ENCODE assay signal across 11 cellular contexts in genomic region chr14:69592923-69593677, GRCh38. TPM values are rescaled to one million over a fixed set of nuclear protein-coding genes. Genes with fewer than 3 reads are reported as not detected.
DNase-seq lines count a peak whose midpoint lies in the region; ATAC-seq and TF ChIP-seq lines count a peak whose summit lies in the region.
"Had no signal": no experiment of that assay in that cellular context is flagged by ENCODE, and none has a peak within 500 bp of the region (broad histone marks: within the 10 kb centered on the region; RNA-seq: fewer than 3 reads in every experiment).

No MANE protein-coding gene starts in this region.

- no peak for TF ChIP-seq POLR2A in gastroesophageal sphincter (IDR thresholded peaks at IDR 0.05)

- TF ChIP-seq EP300 in gastroesophageal sphincter (IDR thresholded peaks at IDR 0.05), result no peak

- H3K27ac Mint-ChIP-seq in activated naive CD8-positive, alpha-beta T cell treated with anti-CD3 and anti-CD28 coated beads, Interleukin-2, amount 50 U/mL, for 24 hours, result no peak overlapping the region
- no peak overlapping the region for H3K27ac Mint-ChIP-seq in activated T-helper 2 cell treated with anti-CD3 and anti-CD28 coated beads, Interferon-gamma antibody, Interleukin-2, Interleukin-4, amounts not matched to agents 10 μg/mL and 5 μg/mL and 100 μg/mL, durations not matched to agents 14 hours and 24 hours and 36 hours

- WGBS in gastroesophageal sphincter (ENCODE audit: low coverage in 1 of 2), 2 donors, result 11 to 19% methylated on average over 5 of the region's 7 CpGs

- H3K4me1 ChIP-seq in RWPE2 (ENCODE audit: insufficient read depth, poor library complexity, severe bottlenecking), result no peaks in the 10 kb centered on the region
- H3K4me1 ChIP-seq in gastroesophageal sphincter, result peaks cover 0 to 18% (median 6%) of the 10 kb centered on the region in 3 donors

- DNase-seq in GM04504 (ENCODE audit: low read depth) (peak; percentile 44), RWPE2 (ENCODE audit: low spot score) (no peak)
- no peak for DNase-seq in activated naive CD8-positive, alpha-beta T cell treated with anti-CD3 and anti-CD28 coated beads, Interleukin-2, amount 50 U/mL, for 24 hours
- DNase-seq in activated T-helper 2 cell treated with anti-CD3 and anti-CD28 coated beads, Interferon-gamma antibody, Interleukin-2, Interleukin-4, amounts not matched to agents 10 μg/mL and 5 μg/mL and 100 μg/mL, durations not matched to agents 14 hours and 24 hours and 36 hours (ENCODE audit: low spot score), result no peak
- DNase-seq: NCI-H2029 treated with DMSO at 0.1 percent for 48 hours had no signal

- no peaks in the 10 kb centered on the region for H3K27me3 Mint-ChIP-seq in activated naive CD8-positive, alpha-beta T cell treated with anti-CD3 and anti-CD28 coated beads, Interleukin-2, amount 50 U/mL, for 24 hours
- H3K27me3 Mint-ChIP-seq in activated T-helper 2 cell treated with anti-CD3 and anti-CD28 coated beads, Interferon-gamma antibody, Interleukin-2, Interleukin-4, amounts not matched to agents 10 μg/mL and 5 μg/mL and 100 μg/mL, durations not matched to agents 14 hours and 24 hours and 36 hours (ENCODE audit: low read depth), result no peaks in the 10 kb centered on the region

- H3K36me3 ChIP-seq in RWPE2 (ENCODE audit: low read depth) (no peaks in the 10 kb centered on the region), gastroesophageal sphincter (no peaks in the 10 kb centered on the region)

- H3K4me3 Mint-ChIP-seq in activated naive CD8-positive, alpha-beta T cell treated with anti-CD3 and anti-CD28 coated beads, Interleukin-2, amount 50 U/mL, for 24 hours, result no peak overlapping the region
- no peak overlapping the region for H3K4me3 Mint-ChIP-seq in activated T-helper 2 cell treated with anti-CD3 and anti-CD28 coated beads, Interferon-gamma antibody, Interleukin-2, Interleukin-4, amounts not matched to agents 10 μg/mL and 5 μg/mL and 100 μg/mL, durations not matched to agents 14 hours and 24 hours and 36 hours (ENCODE audit: low read depth)
- H3K4me3 Mint-ChIP-seq: central memory CD8-positive, alpha-beta T cell had no signal

- H3K27ac ChIP-seq in RWPE2 (ENCODE audit: poor library complexity, severe bottlenecking) (no peak overlapping the region), gastroesophageal sphincter (peak overlapping the region in 3 of 4 donors; percentile 36 to 68 (median 53)), skin epidermis (peak overlapping the region in 17 of 21 experiments; percentile 4 to 71 (median 19))

- ATAC-seq in RWPE2 (ENCODE audit: low read depth) (peak; percentile 49; the same call in 2 of the 3 replicates), gastroesophageal sphincter (peak; percentile 67), HG03442 (IDR thresholded peaks at IDR 0.05; ENCODE audit: unreplicated experiment) (no peak), HG02798 (IDR thresholded peaks at IDR 0.05; ENCODE audit: poor library complexity, unreplicated experiment) (no peak)
- ATAC-seq in activated naive CD8-positive, alpha-beta T cell treated with anti-CD3 and anti-CD28 coated beads, Interleukin-2, amount 50 U/mL, for 24 hours, result no peak

- H3K36me3 Mint-ChIP-seq in activated naive CD8-positive, alpha-beta T cell treated with anti-CD3 and anti-CD28 coated beads, Interleukin-2, amount 50 U/mL, for 24 hours (ENCODE audit: low read depth), result no peaks in the 10 kb centered on the region
- no peaks in the 10 kb centered on the region for H3K36me3 Mint-ChIP-seq in activated T-helper 2 cell treated with anti-CD3 and anti-CD28 coated beads, Interferon-gamma antibody, Interleukin-2, Interleukin-4, amounts not matched to agents 10 μg/mL and 5 μg/mL and 100 μg/mL, durations not matched to agents 14 hours and 24 hours and 36 hours (ENCODE audit: low read depth)

- no peak overlapping the region for H3K4me3 ChIP-seq in RWPE2 (ENCODE audit: severe bottlenecking)
- peak overlapping the region in 1 of 2 donors; percentile 25 for H3K4me3 ChIP-seq in gastroesophageal sphincter
- H3K4me3 ChIP-seq in skin epidermis, result no peak overlapping the region

- no peaks in the 10 kb centered on the region for H3K4me1 Mint-ChIP-seq in activated naive CD8-positive, alpha-beta T cell treated with anti-CD3 and anti-CD28 coated beads, Interleukin-2, amount 50 U/mL, for 24 hours
- H3K4me1 Mint-ChIP-seq in activated T-helper 2 cell treated with anti-CD3 and anti-CD28 coated beads, Interferon-gamma antibody, Interleukin-2, Interleukin-4, amounts not matched to agents 10 μg/mL and 5 μg/mL and 100 μg/mL, durations not matched to agents 14 hours and 24 hours and 36 hours (ENCODE audit: low read depth), result peaks cover 3% of the 10 kb centered on the region
- H3K4me1 Mint-ChIP-seq: central memory CD8-positive, alpha-beta T cell had no signal

- no peaks in the 10 kb centered on the region for H3K9me3 Mint-ChIP-seq in activated naive CD8-positive, alpha-beta T cell treated with anti-CD3 and anti-CD28 coated beads, Interleukin-2, amount 50 U/mL, for 24 hours
- H3K9me3 Mint-ChIP-seq in activated T-helper 2 cell treated with anti-CD3 and anti-CD28 coated beads, Interferon-gamma antibody, Interleukin-2, Interleukin-4, amounts not matched to agents 10 μg/mL and 5 μg/mL and 100 μg/mL, durations not matched to agents 14 hours and 24 hours and 36 hours, result no peaks in the 10 kb centered on the region
- H3K9me3 Mint-ChIP-seq: central memory CD8-positive, alpha-beta T cell had no signal

- intact Hi-C loops in activated T-helper 2 cell treated with anti-CD3 and anti-CD28 coated beads, Interferon-gamma antibody, Interleukin-2, Interleukin-4, amounts not matched to agents 10 μg/mL and 5 μg/mL and 100 μg/mL, durations not matched to agents 14 hours and 24 hours and 36 hours (cut with micrococcal nuclease), result no loop called here

- H3K27me3 ChIP-seq in RWPE2 (ENCODE audit: insufficient read depth, poor library complexity, severe bottlenecking) (no peaks in the 10 kb centered on the region), gastroesophageal sphincter (no peaks in the 10 kb centered on the region)

- H3K9me3 ChIP-seq in RWPE2 (ENCODE audit: severe bottlenecking) (no peaks in the 10 kb centered on the region), gastroesophageal sphincter (no peaks in the 10 kb centered on the region)

- no peak for TF ChIP-seq CTCF in RWPE2 (IDR thresholded peaks at IDR 0.05; ENCODE audit: poor library complexity, severe bottlenecking)
- TF ChIP-seq CTCF in gastroesophageal sphincter (IDR thresholded peaks at IDR 0.05), result no peak

RNA-seq across cellular contexts. Expression of gene SUSD6, which starts 18.3 kb away (rescaled TPM):
- total RNA-seq in gastroesophageal sphincter, result 10 to 100 TPM; 24.4 to 40.6 (median 38.5) TPM
- 46.6 and 46.7 TPM in 2 replicates for total RNA-seq in activated T-helper 2 cell treated with anti-CD3 and anti-CD28 coated beads, Interferon-gamma antibody, Interleukin-2, Interleukin-4, amounts not matched to agents 10 μg/mL and 5 μg/mL and 100 μg/mL, durations not matched to agents 14 hours and 24 hours and 36 hours

RNA-seq across cellular contexts. Expression of gene CCDC177, which starts 18.4 kb away (rescaled TPM):
- not detected for total RNA-seq in gastroesophageal sphincter
- total RNA-seq in activated T-helper 2 cell treated with anti-CD3 and anti-CD28 coated beads, Interferon-gamma antibody, Interleukin-2, Interleukin-4, amounts not matched to agents 10 μg/mL and 5 μg/mL and 100 μg/mL, durations not matched to agents 14 hours and 24 hours and 36 hours, result 0.05 TPM in 1 of 2 replicates, not detected in the other
- total RNA-seq: lung microvascular endothelial cell had no signal

Comparison
In these comparisons a context has a peak if more than half of its experiments do, and no peak if none do; other contexts are left out.
1. ATAC-seq: peak in RWPE2 (single experiment) and gastroesophageal sphincter (single experiment); none in HG03442 (single experiment), activated naive CD8-positive, alpha-beta T cell treated with anti-CD3 and anti-CD28 coated beads, Interleukin-2, amount 50 U/mL, for 24 hours (single experiment) and HG02798 (single experiment).